Comparison of ENCODE assay signal across 14 cellular contexts in the genomic region with DNA sequence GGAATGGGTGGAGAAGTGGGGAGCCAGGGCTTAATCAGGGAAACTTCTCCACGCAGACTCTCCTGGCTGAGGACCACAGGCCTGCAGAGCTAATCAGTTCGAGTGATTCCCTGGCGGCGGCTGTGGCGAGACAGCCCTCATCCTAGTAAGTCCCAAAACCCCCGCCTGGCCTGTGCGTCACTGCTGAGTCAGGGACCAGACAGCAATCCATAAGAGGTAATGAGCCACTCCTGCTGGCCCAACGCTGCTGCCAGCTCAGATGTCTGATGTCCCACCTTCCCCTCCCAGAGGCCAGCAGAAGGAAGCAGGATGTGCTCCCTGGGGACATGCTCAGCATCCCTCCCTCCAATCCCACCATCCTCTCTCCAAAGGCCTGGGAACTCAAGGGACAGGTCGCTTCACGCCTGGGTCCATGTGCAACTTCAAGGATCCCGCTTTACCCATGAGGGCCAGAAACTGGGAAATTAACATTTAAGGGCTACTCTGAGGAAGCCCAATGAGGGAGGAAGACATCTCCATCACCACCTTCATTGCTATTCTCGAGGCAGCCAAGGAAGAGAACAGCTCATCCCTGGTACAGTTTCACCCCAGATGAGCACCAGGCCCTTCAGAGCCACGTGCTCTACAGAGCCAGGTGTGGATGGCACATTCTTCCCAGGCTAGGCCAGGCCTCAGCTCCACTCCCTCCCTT. TPM values are rescaled to one million over a fixed set of nuclear protein-coding genes. Genes with fewer than 3 reads are reported as not detected.
DNase-seq lines count a peak whose midpoint lies in the region; ATAC-seq, FAIRE-seq and TF ChIP-seq lines count a peak whose summit lies in the region.
"Had no signal": no experiment of that assay in that cellular context is flagged by ENCODE, and none has a peak within 500 bp of the region (broad histone marks: within the 10 kb centered on the region; RNA-seq: fewer than 3 reads in every experiment).

No MANE protein-coding gene starts in this region.

- no peak overlapping the region for H2BK15ac ChIP-seq in H1 (ENCODE audit: low read length)

- no peak overlapping the region for H2AK5ac ChIP-seq in H1 (ENCODE audit: low read depth, low read length)

- peak overlapping the region; percentile 40 for H3K9ac ChIP-seq in PC-3 (ENCODE audit: low read length)
- no peak overlapping the region for H3K9ac ChIP-seq in H1 (replicated peaks in 1 of 4; ENCODE audit: extremely low read depth in 1 of 4, low read depth in 3 of 4, low read length in 3 of 4)

- no peak overlapping the region for H3K14ac ChIP-seq in H1 (ENCODE audit: insufficient read length)

- H3K79me2 ChIP-seq in PC-3 (ENCODE audit: low read length), result peaks cover 48% of the 10 kb centered on the region
- peaks cover 6 to 52% of the 10 kb centered on the region in 2 experiments for H3K79me2 ChIP-seq in H1 (ENCODE audit: control insufficient read depth in 1 of 2, insufficient read depth in 2 of 2, low read length in 2 of 2)
- H3K79me2 ChIP-seq in osteoblast (ENCODE audit: insufficient read depth, low read length), result peaks cover 77% of the 10 kb centered on the region

- H3K23ac ChIP-seq in H1 (ENCODE audit: insufficient read length), result no peak overlapping the region

- H3K27ac ChIP-seq in PC-3 (ENCODE audit: low read length) (peak overlapping the region; percentile 87), H1 (ENCODE audit: low read depth, low read length) (no peak overlapping the region), osteoblast (ENCODE audit: low read depth, low read length) (peak overlapping the region; percentile 90)

- H3K4ac ChIP-seq in H1 (replicated peaks; ENCODE audit: insufficient read length, low read depth, low read length), result no peak overlapping the region

- H3K9me3 ChIP-seq in PC-3 (ENCODE audit: low read length) (no peaks in the 10 kb centered on the region), H1 (ENCODE audit: insufficient read depth in 2 of 2, low read depth in 1 of 2, low read length in 1 of 2) (no peaks in the 10 kb centered on the region), osteoblast (ENCODE audit: low read depth, low read length) (no peaks in the 10 kb centered on the region)

- H3K56ac ChIP-seq in H1 (replicated peaks; ENCODE audit: insufficient read length, low read depth, low read length), result no peak overlapping the region

- ATAC-seq in PC-3, result peak; percentile 97
- ATAC-seq: left ventricle myocardium superior had no signal

- H4K20me1 ChIP-seq in PC-3 (ENCODE audit: low read length) (peaks cover 27% of the 10 kb centered on the region), H1 (replicated peaks in 1 of 2; ENCODE audit: control insufficient read depth in 1 of 2, insufficient read depth in 2 of 2, low read length in 2 of 2) (peaks cover 29 to 64% of the 10 kb centered on the region in 2 experiments), osteoblast (ENCODE audit: insufficient read depth, low read length) (peaks cover 42% of the 10 kb centered on the region)

- no peak overlapping the region for H2BK120ac ChIP-seq in H1 (replicated peaks; ENCODE audit: low read depth, low read length)

- H3K36me3 ChIP-seq in PC-3 (ENCODE audit: low read depth, low read length), result peaks cover 38% of the 10 kb centered on the region; the same call in 1 of the 2 replicates
- peaks cover 55 to 79% (median 68%) of the 10 kb centered on the region in 4 experiments for H3K36me3 ChIP-seq in H1 (ENCODE audit: control insufficient read depth in 2 of 4, insufficient read depth in 4 of 4, low read length in 3 of 4)
- peaks cover 74% of the 10 kb centered on the region for H3K36me3 ChIP-seq in osteoblast (ENCODE audit: insufficient read depth, low read length)

- H3K27me3 Mint-ChIP-seq in activated CD4-positive, alpha-beta memory T cell treated with anti-CD3 and anti-CD28 coated beads, Interleukin-2, amount 10 ng/mL, durations not matched to agents 7 days and 5 days, result no peaks in the 10 kb centered on the region
- H3K27me3 Mint-ChIP-seq: activated naive CD8-positive, alpha-beta T cell treated with anti-CD3 and anti-CD28 coated beads for 36 hours had no signal

- H3K27me3 ChIP-seq in PC-3 (ENCODE audit: low read length) (no peaks in the 10 kb centered on the region), H1 (replicated peaks in 1 of 4; ENCODE audit: control insufficient read depth in 3 of 4, extremely low read depth in 1 of 4, insufficient read depth in 3 of 4, low read length in 3 of 4) (no peaks in the 10 kb centered on the region), osteoblast (ENCODE audit: insufficient read depth, low read length) (no peaks in the 10 kb centered on the region)

- 96% methylated on average over 13 of the region's 13 CpGs; no CpG with 5 or more reads in 1 of the 2 experiments for WGBS in H1 (ENCODE audit: extremely low coverage in 1 of 2, insufficient coverage in 1 of 2, insufficient read length in 1 of 2, insufficient replicate concordance in 2 of 2, low coverage in 1 of 2, low lambda C conversion rate in 2 of 2, missing lambda C conversion rate in 1 of 2), 2 experiments

- H3K9me3 Mint-ChIP-seq in activated CD4-positive, alpha-beta memory T cell treated with anti-CD3 and anti-CD28 coated beads, Interleukin-2, amount 10 ng/mL, durations not matched to agents 7 days and 5 days, result no peaks in the 10 kb centered on the region
- H3K9me3 Mint-ChIP-seq: activated naive CD8-positive, alpha-beta T cell treated with anti-CD3 and anti-CD28 coated beads for 36 hours had no signal

- H3K4me1 Mint-ChIP-seq in activated CD4-positive, alpha-beta memory T cell treated with anti-CD3 and anti-CD28 coated beads, Interleukin-2, amount 10 ng/mL, durations not matched to agents 7 days and 5 days, result peaks cover 21% of the 10 kb centered on the region

- BruUV-seq in PC-3 (replicated peaks; lab: Mats Ljungman, UMichigan), result no TSS peak

- no peak for TF ChIP-seq POLR2A in H1 (IDR thresholded peaks at IDR 0.05; ENCODE audit: control extremely low read depth in 1 of 2, low read depth in 2 of 2, low read length in 2 of 2)

- CTCF ChIA-PET in PC-3 (lab: Charles Lee), result no interaction called here
- CTCF ChIA-PET in H1 (lab: Charles Lee; ENCODE audit: partially characterized antibody), result interaction anchor here (0.8 to 16.0 kb wide), 6 partner anchors 15 to 130 kb away, joined by 3 to 205 read pairs (median 3); a partner anchor contains a TSS
- CTCF ChIA-PET in activated CD4-positive, alpha-beta memory T cell treated with anti-CD3 and anti-CD28 coated beads, Interleukin-2, amount 10 ng/mL, durations not matched to agents 7 days and 5 days (lab: Charles Lee), result no interaction called here

- peaks cover 24% of the 10 kb centered on the region for H3K79me1 ChIP-seq in H1 (ENCODE audit: low read depth, low read length)

- H3K4me1 ChIP-seq in PC-3 (ENCODE audit: insufficient read depth, low read length) (peaks cover 43% of the 10 kb centered on the region), H1 (replicated peaks in 1 of 4; ENCODE audit: control insufficient read depth in 3 of 4, insufficient read depth in 4 of 4, low read length in 3 of 4) (peaks cover 2 to 10% (median 6%) of the 10 kb centered on the region in 4 experiments), osteoblast (ENCODE audit: insufficient read depth, low read length) (peaks cover 67% of the 10 kb centered on the region)

- H3K18ac ChIP-seq in H1 (ENCODE audit: extremely low read depth, low read length), result no peak overlapping the region

- no peak overlapping the region for H2BK20ac ChIP-seq in H1 (ENCODE audit: low read length)

- H4K5ac ChIP-seq in H1 (ENCODE audit: insufficient read length, low read depth, low read length), result no peak overlapping the region

- DNase-seq in D341Med (ENCODE audit: low spot score), result peak; percentile 91
- peak; percentile 91 for DNase-seq in PC-3
- no peak for DNase-seq in H1 (ENCODE audit: low read depth in 1 of 2, low spot score in 2 of 2)
- peak; percentile 98 for DNase-seq in osteoblast (ENCODE audit: insufficient read length, low spot score, missing footprints)
- DNase-seq in activated CD4-positive, alpha-beta memory T cell treated with anti-CD3 and anti-CD28 coated beads, Interleukin-2, amount 10 ng/mL, durations not matched to agents 7 days and 5 days, result no peak
- no peak for DNase-seq in medulla oblongata (ENCODE audit: extremely low spot score)
- DNase-seq in DMS79 treated with DMSO at 0.1 percent for 48 hours (lab: John Stamatoyannopoulos, UW), result no peak
- no peak for DNase-seq in NCI-H2171 treated with DMSO at 0.1 percent for 48 hours (lab: John Stamatoyannopoulos, UW)
- DNase-seq: activated CD4-positive, alpha-beta T cell treated with anti-CD3 and anti-CD28 coated beads, Interleukin-2, amount 50 U/mL, for 4 hours; activated naive CD8-positive, alpha-beta T cell treated with anti-CD3 and anti-CD28 coated beads for 36 hours; COR-L47; left ventricle myocardium superior; NCI-H524 had no signal

- H3K4me3 Mint-ChIP-seq in activated CD4-positive, alpha-beta memory T cell treated with anti-CD3 and anti-CD28 coated beads, Interleukin-2, amount 10 ng/mL, durations not matched to agents 7 days and 5 days, result no peak overlapping the region
- H3K4me3 Mint-ChIP-seq: activated naive CD8-positive, alpha-beta T cell treated with anti-CD3 and anti-CD28 coated beads for 36 hours had no signal

- no peak for FAIRE-seq in H1 (lab: Jason Lieb, UNC)
- FAIRE-seq: GM18507 had no signal

- intact Hi-C loops in PC-3 (cut with micrococcal nuclease), result no loop called here

- H3K4me3 ChIP-seq in PC-3 (ENCODE audit: low read length) (peak overlapping the region; percentile 40; the same call in 1 of the 2 replicates), H1 (ENCODE audit: extremely low read depth in 1 of 4, insufficient read depth in 2 of 4, low read depth in 3 of 4, low read length in 4 of 4) (no peak overlapping the region), osteoblast (ENCODE audit: insufficient read depth, low read length) (no peak overlapping the region)

- POLR2A ChIA-PET in PC-3 (lab: Charles Lee; ENCODE audit: unreplicated experiment), result interaction anchor here (0.5 to 1.0 kb wide), 2 partner anchors 45 to 84 kb away, joined by 3 to 5 read pairs; a partner anchor contains a TSS
- POLR2A ChIA-PET in H1 (lab: Charles Lee; ENCODE audit: partially characterized antibody), result interaction anchor here (0.9 to 1.7 kb wide), 5 partner anchors 15 to 125 kb away, joined by 3 to 4 read pairs (median 3); a partner anchor contains a TSS
- POLR2A ChIA-PET in activated CD4-positive, alpha-beta memory T cell treated with anti-CD3 and anti-CD28 coated beads, Interleukin-2, amount 10 ng/mL, durations not matched to agents 7 days and 5 days (lab: Charles Lee), result interaction anchor here (1.1 kb wide), 1 partner anchor 55 kb away, joined by 3 read pairs; no protein-coding TSS in a partner anchor

- no peak overlapping the region for H2BK5ac ChIP-seq in H1 (ENCODE audit: low read depth, low read length)

- peaks cover 86% of the 10 kb centered on the region for H3K36me3 Mint-ChIP-seq in activated CD4-positive, alpha-beta memory T cell treated with anti-CD3 and anti-CD28 coated beads, Interleukin-2, amount 10 ng/mL, durations not matched to agents 7 days and 5 days (ENCODE audit: low read depth)

- H3F3A ChIP-seq in PC-3 (ENCODE audit: low read length, unreplicated experiment), result peaks cover 7% of the 10 kb centered on the region

- no peak overlapping the region for H4K91ac ChIP-seq in H1 (replicated peaks; ENCODE audit: insufficient read length, low read length)

- no peak overlapping the region for H3K27ac Mint-ChIP-seq in activated CD4-positive, alpha-beta memory T cell treated with anti-CD3 and anti-CD28 coated beads, Interleukin-2, amount 10 ng/mL, durations not matched to agents 7 days and 5 days
- H3K27ac Mint-ChIP-seq: activated naive CD8-positive, alpha-beta T cell treated with anti-CD3 and anti-CD28 coated beads for 36 hours had no signal

- H3K9me2 ChIP-seq in PC-3 (replicated peaks; ENCODE audit: low read length), result no peaks in the 10 kb centered on the region

- peak overlapping the region; percentile 19 for H4K8ac ChIP-seq in H1 (ENCODE audit: extremely low read depth, insufficient read depth, low read length)

- peaks cover 1% of the 10 kb centered on the region; the same call in 1 of the 2 replicates for H3K23me2 ChIP-seq in H1 (ENCODE audit: low read depth, low read length)

- no peak overlapping the region for H2AFZ ChIP-seq in PC-3 (ENCODE audit: low read length)
- H2AFZ ChIP-seq in H1 (ENCODE audit: low read length), result no peak overlapping the region
- H2AFZ ChIP-seq in osteoblast (ENCODE audit: low read length), result no peak overlapping the region

- TF ChIP-seq EP300 in H1 (IDR thresholded peaks at IDR 0.05; ENCODE audit: borderline replicate concordance in 1 of 2, low read depth in 2 of 2, low read length in 2 of 2), result no peak

- H3K4me2 ChIP-seq in PC-3 (ENCODE audit: low read length) (peak overlapping the region; percentile 77), H1 (ENCODE audit: insufficient read depth in 1 of 2, low read depth in 2 of 2, low read length in 2 of 2) (no peak overlapping the region), osteoblast (ENCODE audit: insufficient read depth, low read length) (peak overlapping the region; percentile 51)

- no peak for TF ChIP-seq RAD21 in H1 (IDR thresholded peaks at IDR 0.05 in 1 of 2, conservative IDR thresholded peaks at IDR 0.05 in 1 of 2; ENCODE audit: low read depth in 2 of 2, low read length in 2 of 2)

- H2BK12ac ChIP-seq in H1 (ENCODE audit: low read depth, low read length), result no peak overlapping the region

- TF ChIP-seq CTCF in PC-3 (conservative IDR thresholded peaks at IDR 0.05; ENCODE audit: low read depth, low read length), result no peak
- no peak for TF ChIP-seq CTCF in H1 (IDR thresholded peaks at IDR 0.05; ENCODE audit: control extremely low read depth in 1 of 3, insufficient read depth in 1 of 3, low read depth in 1 of 3, low read length in 3 of 3)
- no peak for TF ChIP-seq CTCF in osteoblast (IDR thresholded peaks at IDR 0.05; ENCODE audit: extremely low read depth, low read depth, low read length)

RNA-seq across cellular contexts. Expression of a gene that starts 7.9 kb away (rescaled TPM):
- total RNA-seq in PC-3 (2014; rRNA removed), result 110 and 114 TPM in 2 replicates
- 388 and 393 TPM in 2 replicates for total RNA-seq in H1 (2021; fragmentation: NEBNext Ultra II Directional; extraction: Animal tissue kit (Norgen Biotek cat#: 25700))
- 167 and 238 TPM in 2 replicates for polyA plus RNA-seq in H1 (2011; rRNA removed)
- 218 TPM for polyA plus RNA-seq in H1 (2011; cell fraction: cytosol; rRNA removed)
- 329 TPM for polyA plus RNA-seq in H1 (2011; cell fraction: nucleus; rRNA removed)
- polyA plus RNA-seq in H1 (2012, experiment 1 of 2), result 230 to 256 TPM (median 237 TPM) in 4 replicates
- polyA plus RNA-seq in H1 (2012, experiment 2 of 2), result 78.0 TPM
- polyA plus RNA-seq in H1 (2013, experiment 1 of 2), result 179 TPM
- 170 TPM for polyA plus RNA-seq in H1 (2013, experiment 2 of 2)
- polyA minus RNA-seq in H1 (2011; rRNA and poly(A)+ RNA removed), result 586 and 598 TPM in 2 replicates
- 393 TPM for polyA minus RNA-seq in H1 (2011; cell fraction: cytosol; rRNA and poly(A)+ RNA removed)
- polyA minus RNA-seq in H1 (2011; cell fraction: nucleus; rRNA and poly(A)+ RNA removed), result 179 TPM
- 271 and 273 TPM in 2 replicates for total RNA-seq in osteoblast
- 100 to 1,000 TPM; 177 to 183 TPM for total RNA-seq in activated CD4-positive, alpha-beta memory T cell treated with anti-CD3 and anti-CD28 coated beads, Interleukin-2, amount 10 ng/mL, durations not matched to agents 7 days and 5 days

RNA-seq across cellular contexts. Expression of a gene that starts 19.6 kb away (rescaled TPM):
- total RNA-seq in PC-3 (2014; rRNA removed) (0.15 and 0.98 TPM in 2 replicates), osteoblast (1.1 and 1.5 TPM in 2 replicates)
- 1.3 TPM in 2 replicates for total RNA-seq in H1 (2021; fragmentation: NEBNext Ultra II Directional; extraction: Animal tissue kit (Norgen Biotek cat#: 25700))
- polyA plus RNA-seq in H1 (2011; rRNA removed), result 0.41 and 0.48 TPM in 2 replicates
- polyA plus RNA-seq in H1 (2011; cell fraction: cytosol; rRNA removed), result 1.2 TPM
- 1.1 TPM for polyA plus RNA-seq in H1 (2011; cell fraction: nucleus; rRNA removed)
- 1.3 to 1.6 TPM (median 1.5 TPM) in 4 replicates for polyA plus RNA-seq in H1 (2012, experiment 1 of 2)
- polyA plus RNA-seq in H1 (2012, experiment 2 of 2), result 0.42 TPM
- 1.1 TPM for polyA plus RNA-seq in H1 (2013, experiment 1 of 2)
- polyA plus RNA-seq in H1 (2013, experiment 2 of 2), result 0.87 TPM
- polyA minus RNA-seq in H1 (2011; rRNA and poly(A)+ RNA removed), result 1.5 and 2.0 TPM in 2 replicates
- 0.95 TPM for polyA minus RNA-seq in H1 (2011; cell fraction: cytosol; rRNA and poly(A)+ RNA removed)
- polyA minus RNA-seq in H1 (2011; cell fraction: nucleus; rRNA and poly(A)+ RNA removed), result 2.6 TPM
- 1 to 10 TPM; 1.7 to 2.0 TPM for total RNA-seq in activated CD4-positive, alpha-beta memory T cell treated with anti-CD3 and anti-CD28 coated beads, Interleukin-2, amount 10 ng/mL, durations not matched to agents 7 days and 5 days

RNA-seq across cellular contexts. Expression of a gene that starts 45.6 kb away (rescaled TPM):
- total RNA-seq in PC-3 (2014; rRNA removed), result 16.5 and 19.9 TPM in 2 replicates
- total RNA-seq in H1 (2021; fragmentation: NEBNext Ultra II Directional; extraction: Animal tissue kit (Norgen Biotek cat#: 25700)), result 12.8 and 13.7 TPM in 2 replicates
- polyA plus RNA-seq in H1 (2011; rRNA removed), result 3.4 and 4.2 TPM in 2 replicates
- 5.6 TPM for polyA plus RNA-seq in H1 (2011; cell fraction: cytosol; rRNA removed)
- polyA plus RNA-seq in H1 (2011; cell fraction: nucleus; rRNA removed), result 3.2 TPM
- 2.6 to 3.0 TPM (median 2.9 TPM) in 4 replicates for polyA plus RNA-seq in H1 (2012, experiment 1 of 2)
- polyA plus RNA-seq in H1 (2012, experiment 2 of 2), result 0.22 TPM
- 4.0 TPM for polyA plus RNA-seq in H1 (2013, experiment 1 of 2)
- polyA plus RNA-seq in H1 (2013, experiment 2 of 2), result 3.7 TPM
- polyA minus RNA-seq in H1 (2011; rRNA and poly(A)+ RNA removed), result 32.4 and 39.9 TPM in 2 replicates
- 16.1 TPM for polyA minus RNA-seq in H1 (2011; cell fraction: cytosol; rRNA and poly(A)+ RNA removed)
- 13.4 TPM for polyA minus RNA-seq in H1 (2011; cell fraction: nucleus; rRNA and poly(A)+ RNA removed)
- total RNA-seq in osteoblast, result 28.6 and 34.7 TPM in 2 replicates
- total RNA-seq in activated CD4-positive, alpha-beta memory T cell treated with anti-CD3 and anti-CD28 coated beads, Interleukin-2, amount 10 ng/mL, durations not matched to agents 7 days and 5 days, result 10 to 100 TPM; 13.9 to 14.4 TPM

RNA-seq across cellular contexts. Expression of a gene that starts 55.7 kb away (rescaled TPM):
- 75.4 and 91.6 TPM in 2 replicates for total RNA-seq in PC-3 (2014; rRNA removed)
- total RNA-seq in H1 (2021; fragmentation: NEBNext Ultra II Directional; extraction: Animal tissue kit (Norgen Biotek cat#: 25700)), result 60.6 and 64.2 TPM in 2 replicates
- polyA plus RNA-seq in H1 (2011; rRNA removed), result 21.9 and 43.3 TPM in 2 replicates
- 31.8 TPM for polyA plus RNA-seq in H1 (2011; cell fraction: cytosol; rRNA removed)
- 43.7 TPM for polyA plus RNA-seq in H1 (2011; cell fraction: nucleus; rRNA removed)
- polyA plus RNA-seq in H1 (2012, experiment 1 of 2), result 33.1 to 53.1 TPM (median 45.5 TPM) in 4 replicates
- polyA plus RNA-seq in H1 (2012, experiment 2 of 2), result 41.2 TPM
- 29.7 TPM for polyA plus RNA-seq in H1 (2013, experiment 1 of 2)
- polyA plus RNA-seq in H1 (2013, experiment 2 of 2), result 28.7 TPM
- polyA minus RNA-seq in H1 (2011; rRNA and poly(A)+ RNA removed), result 77.8 and 84.7 TPM in 2 replicates
- polyA minus RNA-seq in H1 (2011; cell fraction: cytosol; rRNA and poly(A)+ RNA removed), result 41.2 TPM
- 33.4 TPM for polyA minus RNA-seq in H1 (2011; cell fraction: nucleus; rRNA and poly(A)+ RNA removed)
- 87.6 and 96.4 TPM in 2 replicates for total RNA-seq in osteoblast
- total RNA-seq in activated CD4-positive, alpha-beta memory T cell treated with anti-CD3 and anti-CD28 coated beads, Interleukin-2, amount 10 ng/mL, durations not matched to agents 7 days and 5 days, result 10 to 100 TPM; 89.8 to 91.0 TPM

Comparison
In these comparisons a context has a peak if more than half of its experiments do, and no peak if none do; other contexts are left out.
1. DNase-seq: peak in D341Med (single experiment), PC-3 (single experiment) and osteoblast (single experiment); none in H1 (0 of 2), activated CD4-positive, alpha-beta memory T cell treated with anti-CD3 and anti-CD28 coated beads, Interleukin-2, amount 10 ng/mL, durations not matched to agents 7 days and 5 days (single experiment), medulla oblongata (single experiment), DMS79 treated with DMSO at 0.1 percent for 48 hours (single experiment) and NCI-H2171 treated with DMSO at 0.1 percent for 48 hours (single experiment).
2. H3K4me2 ChIP-seq: peak in PC-3 (single experiment) and osteoblast (single experiment); none in H1 (0 of 2).